Comparison of ENCODE assay signal across 1 cellular context in genomic region chr15:40564591-40565332, GRCh38.
A peak's percentile ranks its signal among the peaks of the same experiment; 100 is the strongest.
TF ChIP-seq lines count a peak whose summit lies in the region.

TSS of gene CCDC32 (minus strand) at chr15:40565042. CDS start at chr15:40563015, 2,027 bp downstream.

TF ChIP-seq in HepG2, 621 proteins besides CTCF, POLR2A, EP300 and RAD21 (continued from another document and continues in another):
- no peak for TF ChIP-seq ZNF407 (CRISPR knock-in tag; IDR thresholded peaks at IDR 0.05; ENCODE audit: not compliant biosample characterization)
- no peak for TF ChIP-seq ZNF460 (CRISPR knock-in tag; IDR thresholded peaks at IDR 0.05; ENCODE audit: borderline replicate concordance)
- no peak for TF ChIP-seq ZNF180 (CRISPR knock-in tag; IDR thresholded peaks at IDR 0.05; ENCODE audit: borderline replicate concordance, low read depth)
- no peak for TF ChIP-seq HINFP (CRISPR knock-in tag; IDR thresholded peaks at IDR 0.05; ENCODE audit: low read depth)
- TF ChIP-seq ARID5B (CRISPR knock-in tag; IDR thresholded peaks at IDR 0.05) = no peak
- TF ChIP-seq MED13 (CRISPR knock-in tag; IDR thresholded peaks at IDR 0.05) = no peak
- peak; percentile 29; the same call in 1 of the 2 replicates for TF ChIP-seq ZNF331 (CRISPR knock-in tag; IDR thresholded peaks at IDR 0.05)
- peak; percentile 65 for TF ChIP-seq POGZ (CRISPR knock-in tag; IDR thresholded peaks at IDR 0.05)
- peak; percentile 79 for TF ChIP-seq NFYB (CRISPR knock-in tag; IDR thresholded peaks at IDR 0.05)
- TF ChIP-seq ZNF367 (CRISPR knock-in tag; IDR thresholded peaks at IDR 0.05; ENCODE audit: borderline replicate concordance) = no peak
- TF ChIP-seq ZNF598 (CRISPR knock-in tag; IDR thresholded peaks at IDR 0.05; ENCODE audit: borderline replicate concordance) = no peak
- TF ChIP-seq E2F5 (CRISPR knock-in tag; conservative IDR thresholded peaks at IDR 0.05) = no peak
- TF ChIP-seq HBP1 (CRISPR knock-in tag; IDR thresholded peaks at IDR 0.05; ENCODE audit: low read depth) = peak; percentile 51; the same call in 1 of the 2 replicates
- TF ChIP-seq ISL2 (CRISPR knock-in tag; IDR thresholded peaks at IDR 0.05) = 0 out of 2 replicates have a peak, but pooled peaks have one; percentile 22
- no peak for TF ChIP-seq SYNCRIP (IDR thresholded peaks at IDR 0.05; ENCODE audit: insufficient read depth, low read depth, low read length)
- no peak for TF ChIP-seq CHD4 (IDR thresholded peaks at IDR 0.05; ENCODE audit: borderline replicate concordance, low read length)
- peak; percentile 32; the same call in 1 of the 2 replicates for TF ChIP-seq RXRA (CRISPR knock-in tag; IDR thresholded peaks at IDR 0.05)
- no peak for TF ChIP-seq ZBTB40 (IDR thresholded peaks at IDR 0.05)
- no peak; the same call in 1 of the 2 replicates for TF ChIP-seq ZBTB40 (CRISPR knock-in tag; IDR thresholded peaks at IDR 0.05)
- no peak for TF ChIP-seq ZNF577 (CRISPR knock-in tag; IDR thresholded peaks at IDR 0.05; ENCODE audit: borderline replicate concordance, low read depth)
- TF ChIP-seq LCORL (IDR thresholded peaks at IDR 0.05) = no peak
- peak; percentile 12; the same call in 1 of the 2 replicates for TF ChIP-seq LCORL (CRISPR knock-in tag; IDR thresholded peaks at IDR 0.05)
- peak; percentile 45; the same call in 1 of the 2 replicates for TF ChIP-seq ZNF121 (CRISPR knock-in tag; IDR thresholded peaks at IDR 0.05)
- TF ChIP-seq ZNF12 (CRISPR knock-in tag; IDR thresholded peaks at IDR 0.05) = no peak; the same call in 1 of the 2 replicates
- TF ChIP-seq GATAD2A (CRISPR knock-in tag; IDR thresholded peaks at IDR 0.05) = no peak; the same call in 1 of the 2 replicates
- TF ChIP-seq THRA (CRISPR knock-in tag; IDR thresholded peaks at IDR 0.05; ENCODE audit: borderline replicate concordance) = no peak
- TF ChIP-seq CHD2 (IDR thresholded peaks at IDR 0.05; ENCODE audit: low read depth, low read length) = no peak
